ENCODE assay signal across 8 cellular contexts in the genomic region with DNA sequence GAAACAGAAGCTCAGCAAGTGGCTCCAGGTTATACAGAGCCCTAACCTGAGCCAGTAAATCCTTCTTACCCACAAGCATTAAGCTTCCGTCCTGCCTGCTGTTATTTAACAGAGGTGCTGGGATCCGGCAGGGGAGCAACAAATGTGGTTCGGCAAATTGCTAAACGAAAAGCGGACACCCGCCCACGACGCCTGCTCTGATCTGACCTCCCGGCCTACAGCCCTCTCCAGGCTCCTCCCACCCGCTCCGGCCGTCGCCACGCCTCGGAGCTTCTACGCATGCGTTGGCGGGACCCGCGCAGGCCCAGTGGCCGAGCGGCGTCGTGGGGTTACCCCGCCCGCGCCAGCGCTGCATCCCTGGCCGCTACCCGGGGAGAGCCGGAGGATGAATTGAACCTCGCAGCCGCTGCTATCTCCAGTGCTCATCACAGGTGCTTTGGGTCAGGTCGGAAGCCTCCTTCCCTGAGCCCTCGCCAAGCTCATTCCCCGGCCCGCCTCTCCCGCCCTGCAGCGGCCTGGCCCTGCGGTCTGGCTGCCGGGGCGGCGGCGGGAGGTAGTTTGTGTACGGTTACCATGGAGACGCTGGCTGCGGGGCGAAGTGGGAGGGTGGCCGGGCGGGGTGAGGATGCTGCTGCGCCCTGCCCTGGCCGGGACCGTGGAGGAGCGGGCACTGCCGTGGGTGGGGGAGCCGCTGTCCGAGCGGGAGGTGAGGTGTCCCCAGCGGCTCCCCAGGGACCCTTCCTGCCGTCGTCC. TPM values are rescaled to one million over a fixed set of nuclear protein-coding genes. Genes with fewer than 3 reads are reported as not detected.
DNase-seq lines count a peak whose midpoint lies in the region; TF ChIP-seq lines count a peak whose summit lies in the region.

A gene with protein sequence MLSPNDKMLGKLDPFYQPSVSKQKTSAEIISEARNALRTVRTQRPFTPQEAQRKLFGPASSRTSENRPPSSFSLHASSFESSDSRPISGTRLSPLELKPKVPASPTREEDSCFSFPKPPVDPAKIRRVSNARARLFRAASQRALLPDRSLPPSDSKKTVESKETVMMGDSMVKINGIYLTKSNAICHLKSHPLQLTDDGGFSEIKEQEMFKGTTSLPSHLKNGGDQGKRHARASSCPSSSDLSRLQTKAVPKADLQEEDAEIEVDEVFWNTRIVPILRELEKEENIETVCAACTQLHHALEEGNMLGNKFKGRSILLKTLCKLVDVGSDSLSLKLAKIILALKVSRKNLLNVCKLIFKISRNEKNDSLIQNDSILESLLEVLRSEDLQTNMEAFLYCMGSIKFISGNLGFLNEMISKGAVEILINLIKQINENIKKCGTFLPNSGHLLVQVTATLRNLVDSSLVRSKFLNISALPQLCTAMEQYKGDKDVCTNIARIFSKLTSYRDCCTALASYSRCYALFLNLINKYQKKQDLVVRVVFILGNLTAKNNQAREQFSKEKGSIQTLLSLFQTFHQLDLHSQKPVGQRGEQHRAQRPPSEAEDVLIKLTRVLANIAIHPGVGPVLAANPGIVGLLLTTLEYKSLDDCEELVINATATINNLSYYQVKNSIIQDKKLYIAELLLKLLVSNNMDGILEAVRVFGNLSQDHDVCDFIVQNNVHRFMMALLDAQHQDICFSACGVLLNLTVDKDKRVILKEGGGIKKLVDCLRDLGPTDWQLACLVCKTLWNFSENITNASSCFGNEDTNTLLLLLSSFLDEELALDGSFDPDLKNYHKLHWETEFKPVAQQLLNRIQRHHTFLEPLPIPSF (plus strand): TSS at position 307 of the 753 bp plus-strand sequence. CDS start 5,846 bp downstream, outside the sequence.

- no peak within 1 kb of the TSS for H3K27ac Mint-ChIP-seq in nephron progenitor cell
- peak within 1 kb of the TSS; percentile 76 for H3K27ac Mint-ChIP-seq in stimulated activated naive CD8-positive, alpha-beta T cell treated with anti-CD3 and anti-CD28 coated beads, Interleukin-15, Interleukin-2, amounts not matched to agents 100 ng/mL and 50 ng/mL, for 24 hours

- peak within 1 kb of the TSS; percentile 81 for H3K4me3 ChIP-seq in LNCaP clone FGC (ENCODE audit: low read depth, low read length)
- peak within 1 kb of the TSS; percentile 80 for H3K4me3 ChIP-seq in fibroblast of villous mesenchyme (ENCODE audit: low read depth, low read length)

- H3K36me3 Mint-ChIP-seq in nephron progenitor cell (ENCODE audit: low read depth), result no peaks in the 10 kb centered on the region
- H3K36me3 Mint-ChIP-seq in stimulated activated naive CD8-positive, alpha-beta T cell treated with anti-CD3 and anti-CD28 coated beads, Interleukin-15, Interleukin-2, amounts not matched to agents 100 ng/mL and 50 ng/mL, for 24 hours (ENCODE audit: low read depth), result no peaks in the 10 kb centered on the region

- POLR2A ChIA-PET in RWPE1 (lab: Yijun Ruan, JAX; ENCODE audit: low non-redundant PET), result interaction anchor here (0.6 to 0.7 kb wide), 2 partner anchors 33 to 290 kb away, joined by 3 to 4 read pairs; no protein-coding TSS in a partner anchor

- H3K4me3 Mint-ChIP-seq in nephron progenitor cell, result peak within 1 kb of the TSS; percentile 86
- peak within 1 kb of the TSS; percentile 86 for H3K4me3 Mint-ChIP-seq in stimulated activated naive CD8-positive, alpha-beta T cell treated with anti-CD3 and anti-CD28 coated beads, Interleukin-15, Interleukin-2, amounts not matched to agents 100 ng/mL and 50 ng/mL, for 24 hours

- TF ChIP-seq CTCF in LNCaP clone FGC (IDR thresholded peaks at IDR 0.05; ENCODE audit: control insufficient read depth, extremely low read depth, insufficient read depth), result no peak
- TF ChIP-seq CTCF in RWPE1 (conservative IDR thresholded peaks at IDR 0.05; ENCODE audit: low read depth), result no peak
- no peak for TF ChIP-seq CTCF in fibroblast of villous mesenchyme (IDR thresholded peaks at IDR 0.05; ENCODE audit: insufficient read depth, low read depth, low read length)
- no peak for TF ChIP-seq CTCF in nephron progenitor cell (IDR thresholded peaks at IDR 0.05)

- CTCF ChIA-PET in RWPE1 (lab: Yijun Ruan, JAX), result interaction anchor here (0.9 to 1.6 kb wide), 3 partner anchors 45 to 306 kb away, joined by 3 to 6 read pairs (median 4); no protein-coding TSS in a partner anchor

- peak within 1 kb of the TSS; percentile 76 for H3K27ac ChIP-seq in RWPE1

- DNase-seq in Daoy (ENCODE audit: low read depth), result peak; percentile 93
- DNase-seq in H4 (ENCODE audit: low spot score), result peak; percentile 56
- DNase-seq in LNCaP clone FGC (ENCODE audit: low read depth), result peak; percentile 59
- peak; percentile 94 for DNase-seq in RWPE1 (ENCODE audit: low spot score)
- DNase-seq in activated effector memory CD4-positive, alpha-beta T cell treated with anti-CD3 and anti-CD28 coated beads, Interleukin-2, amount 50 U/mL, for 16 hours, result peak; percentile 96
- peak; percentile 84 for DNase-seq in fibroblast of villous mesenchyme (ENCODE audit: low read depth)
- DNase-seq in nephron progenitor cell, result peak; percentile 97

- H3K27me3 Mint-ChIP-seq in nephron progenitor cell (ENCODE audit: low read depth, poor library complexity), result peaks cover 15% of the 10 kb centered on the region
- H3K27me3 Mint-ChIP-seq in stimulated activated naive CD8-positive, alpha-beta T cell treated with anti-CD3 and anti-CD28 coated beads, Interleukin-15, Interleukin-2, amounts not matched to agents 100 ng/mL and 50 ng/mL, for 24 hours, result no peaks in the 10 kb centered on the region

- no peaks in the 10 kb centered on the region for H3K9me3 Mint-ChIP-seq in nephron progenitor cell
- H3K9me3 Mint-ChIP-seq in stimulated activated naive CD8-positive, alpha-beta T cell treated with anti-CD3 and anti-CD28 coated beads, Interleukin-15, Interleukin-2, amounts not matched to agents 100 ng/mL and 50 ng/mL, for 24 hours, result no peaks in the 10 kb centered on the region

- peaks cover 24% of the 10 kb centered on the region for H3K4me1 Mint-ChIP-seq in nephron progenitor cell
- H3K4me1 Mint-ChIP-seq in stimulated activated naive CD8-positive, alpha-beta T cell treated with anti-CD3 and anti-CD28 coated beads, Interleukin-15, Interleukin-2, amounts not matched to agents 100 ng/mL and 50 ng/mL, for 24 hours (ENCODE audit: low read depth), result peaks cover 31% of the 10 kb centered on the region

RNA-seq across cellular contexts. Expression of the gene that starts here (rescaled TPM):
- total RNA-seq in Daoy (2014; rRNA removed; shearing (Covaris generic)), result 1.0 and 4.0 TPM in 2 replicates
- total RNA-seq in H4 (2014; rRNA removed; shearing (Covaris generic)), result 0.33 and 1.2 TPM in 2 replicates
- total RNA-seq in fibroblast of villous mesenchyme, result 0.86 and 1.6 TPM in 2 replicates

Comparison
In these comparisons a context has a peak if more than half of its experiments do, and no peak if none do; other contexts are left out.
1. Peak in every context shown above with its lines: DNase-seq, H3K4me3 ChIP-seq and H3K27ac ChIP-seq.